ENCODE assay signal across 26 cellular contexts in genomic region chr11:592918-593317, GRCh38. TPM values are rescaled to one million over a fixed set of nuclear protein-coding genes. Genes with fewer than 3 reads are reported as not detected.
DNase-seq lines count a peak whose midpoint lies in the region; ATAC-seq, FAIRE-seq and TF ChIP-seq lines count a peak whose summit lies in the region.
"Had no signal": no experiment of that assay in that cellular context is flagged by ENCODE, and none has a peak within 500 bp of the region (broad histone marks: within the 10 kb centered on the region; RNA-seq: fewer than 3 reads in every experiment).

No MANE protein-coding gene starts in this region.

- H2BK12ac ChIP-seq in H9 (ENCODE audit: insufficient read length, low read depth, low read length), result no peak overlapping the region

- H3K79me1 ChIP-seq in H9 (ENCODE audit: insufficient read depth, low read depth, low read length, poor library complexity, severe bottlenecking), result peaks cover 3% of the 10 kb centered on the region

- H3K4me1 ChIP-seq in CD8-positive, alpha-beta T cell (ENCODE audit: insufficient read depth, low read length), result peaks cover 9% of the 10 kb centered on the region
- H3K4me1 ChIP-seq in H9 (ENCODE audit: insufficient read depth, low read length), result no peaks in the 10 kb centered on the region
- H3K4me1 ChIP-seq: BE2C had no signal

- no CpG with 5 or more reads among the region's 10 CpGs for WGBS in H9 (ENCODE audit: extremely low coverage, insufficient read length, low lambda C conversion rate)

- no peak overlapping the region for H2AK5ac ChIP-seq in H9 (ENCODE audit: insufficient read length, low read length)

- H3K27me3 Mint-ChIP-seq in activated naive CD4-positive, alpha-beta T cell treated with anti-CD3 and anti-CD28 coated beads, Interleukin-2, amount 10 ng/mL, durations not matched to agents 7 days and 5 days, result no peaks in the 10 kb centered on the region
- H3K27me3 Mint-ChIP-seq in activated naive CD4-positive, alpha-beta T cell treated with anti-CD3 and anti-CD28 coated beads for 36 hours (ENCODE audit: low read depth), result no peaks in the 10 kb centered on the region
- no peaks in the 10 kb centered on the region for H3K27me3 Mint-ChIP-seq in CD8-positive, alpha-beta T cell (ENCODE audit: low read depth)
- H3K27me3 Mint-ChIP-seq in T-helper 17 cell (no peaks in the 10 kb centered on the region), neural crest cell (ENCODE audit: low read depth) (no peaks in the 10 kb centered on the region), H9 (ENCODE audit: low read depth) (0 out of 2 replicates have a peak, but pooled peaks cover 2% of the 10 kb centered on the region)
- H3K27me3 Mint-ChIP-seq: CD4-positive, alpha-beta T cell had no signal

- no peak overlapping the region for H4K5ac ChIP-seq in H9 (ENCODE audit: insufficient read length, low read depth, low read length)

- no peak overlapping the region for H2BK120ac ChIP-seq in H9 (ENCODE audit: low read depth, low read length, poor library complexity, severe bottlenecking)

- ATAC-seq in CD8-positive, alpha-beta T cell, result no peak
- no peak for ATAC-seq in T-helper 17 cell
- ATAC-seq: A549, GM23338 had no signal

- H3K23ac ChIP-seq in H9 (ENCODE audit: insufficient read length, low read depth, low read length), result no peak overlapping the region

- H3K27ac ChIP-seq in CD8-positive, alpha-beta T cell (ENCODE audit: low read depth, low read length), result no peak overlapping the region
- H3K27ac ChIP-seq in H9 (ENCODE audit: insufficient read length, low read depth, low read length), result no peak overlapping the region
- H3K27ac ChIP-seq: A549; BLaER1 treated with 17β-estradiol and CSF1 and Interleukin-3, amounts not matched to agents 10 nM and 100 nM had no signal

- peak overlapping the region; percentile 42 for H3K27ac Mint-ChIP-seq in activated naive CD4-positive, alpha-beta T cell treated with anti-CD3 and anti-CD28 coated beads, Interleukin-2, amount 10 ng/mL, durations not matched to agents 7 days and 5 days
- no peak overlapping the region for H3K27ac Mint-ChIP-seq in activated naive CD4-positive, alpha-beta T cell treated with anti-CD3 and anti-CD28 coated beads for 36 hours
- H3K27ac Mint-ChIP-seq in CD8-positive, alpha-beta T cell, result peak overlapping the region; percentile 22
- H3K27ac Mint-ChIP-seq in T-helper 17 cell (peak overlapping the region; percentile 43), neural crest cell (ENCODE audit: unreplicated experiment) (peak overlapping the region; percentile 4), H9 (0 out of 7 replicates have a peak overlapping the region, but pooled peaks of 1 of the 3 experiments have one; percentile 28)
- H3K27ac Mint-ChIP-seq: CD4-positive, alpha-beta T cell; GM23338 had no signal

- H4K20me1 ChIP-seq in H9 (ENCODE audit: control insufficient read depth, insufficient read depth, insufficient read length), result no peaks in the 10 kb centered on the region

- H3K27me3 ChIP-seq in CD8-positive, alpha-beta T cell (ENCODE audit: insufficient read depth, low read length), result no peaks in the 10 kb centered on the region
- no peaks in the 10 kb centered on the region for H3K27me3 ChIP-seq in H9 (ENCODE audit: insufficient read depth, low read length)
- H3K27me3 ChIP-seq: BE2C; BLaER1 treated with 17β-estradiol and CSF1 and Interleukin-3, amounts not matched to agents 10 nM and 100 nM had no signal

- no peak overlapping the region for H3T11ph ChIP-seq in H9 (ENCODE audit: low read length)

- POLR2A ChIA-PET in CD8-positive, alpha-beta T cell (lab: Charles Lee), result no interaction called here

- CTCF ChIA-PET in activated naive CD4-positive, alpha-beta T cell treated with anti-CD3 and anti-CD28 coated beads, Interleukin-2, amount 10 ng/mL, durations not matched to agents 7 days and 5 days (lab: Charles Lee), result no interaction called here
- CTCF ChIA-PET in activated naive CD4-positive, alpha-beta T cell treated with anti-CD3 and anti-CD28 coated beads for 36 hours (lab: Charles Lee), result no interaction called here
- CTCF ChIA-PET in CD8-positive, alpha-beta T cell (lab: Charles Lee), result no interaction called here

- H3K9me3 Mint-ChIP-seq in activated naive CD4-positive, alpha-beta T cell treated with anti-CD3 and anti-CD28 coated beads, Interleukin-2, amount 10 ng/mL, durations not matched to agents 7 days and 5 days, result no peaks in the 10 kb centered on the region
- no peaks in the 10 kb centered on the region for H3K9me3 Mint-ChIP-seq in activated naive CD4-positive, alpha-beta T cell treated with anti-CD3 and anti-CD28 coated beads for 36 hours
- H3K9me3 Mint-ChIP-seq in CD8-positive, alpha-beta T cell, result no peaks in the 10 kb centered on the region
- H3K9me3 Mint-ChIP-seq in neural crest cell (no peaks in the 10 kb centered on the region), H9 (no peaks in the 10 kb centered on the region; a peak in 1 of 5 replicates)
- H3K9me3 Mint-ChIP-seq: CD14-positive monocyte; CD4-positive, alpha-beta T cell; GM23338 had no signal

- no peak overlapping the region for H3K4me3 Mint-ChIP-seq in activated naive CD4-positive, alpha-beta T cell treated with anti-CD3 and anti-CD28 coated beads, Interleukin-2, amount 10 ng/mL, durations not matched to agents 7 days and 5 days
- no peak overlapping the region for H3K4me3 Mint-ChIP-seq in activated naive CD4-positive, alpha-beta T cell treated with anti-CD3 and anti-CD28 coated beads for 36 hours
- H3K4me3 Mint-ChIP-seq in CD8-positive, alpha-beta T cell, result no peak overlapping the region
- H3K4me3 Mint-ChIP-seq in T-helper 17 cell (no peak overlapping the region), neural crest cell (no peak overlapping the region), H9 (no peak overlapping the region; a peak in 1 of 5 replicates)
- H3K4me3 Mint-ChIP-seq: CD14-positive monocyte; CD4-positive, alpha-beta T cell; GM23338 had no signal

- no peak overlapping the region for H3K4ac ChIP-seq in H9 (ENCODE audit: low read depth, low read length)

- H2BK15ac ChIP-seq in H9 (ENCODE audit: low read depth, low read length), result no peak overlapping the region

- no peak overlapping the region for H3K4me3 ChIP-seq in CD8-positive, alpha-beta T cell (ENCODE audit: low read depth, low read length)
- H3K4me3 ChIP-seq: A549; BLaER1 treated with 17β-estradiol and CSF1 and Interleukin-3, amounts not matched to agents 10 nM and 100 nM; GM23338 had no signal

- H3K23me2 ChIP-seq in H9 (ENCODE audit: insufficient read length, low read depth, low read length, poor library complexity, severe bottlenecking), result no peaks in the 10 kb centered on the region

- no peak for FAIRE-seq in urothelium cell line (lab: Jason Lieb, UNC)
- FAIRE-seq: A549, GM18507 had no signal

- H3K36me3 ChIP-seq in CD8-positive, alpha-beta T cell (ENCODE audit: insufficient read depth, low read length), result peaks cover 63% of the 10 kb centered on the region

- H3K14ac ChIP-seq in H9 (ENCODE audit: insufficient read depth, low read length), result no peak overlapping the region

- no peak overlapping the region for H3K4me2 ChIP-seq in H9 (ENCODE audit: insufficient read depth, insufficient read length, low read length)
- H3K4me2 ChIP-seq: A549; BLaER1 treated with 17β-estradiol and CSF1 and Interleukin-3, amounts not matched to agents 10 nM and 100 nM; GM23338 had no signal

- no peak overlapping the region for H3K56ac ChIP-seq in H9 (ENCODE audit: insufficient read length, low read depth, low read length)

- no peak for DNase-seq in activated naive CD4-positive, alpha-beta T cell treated with anti-CD3 and anti-CD28 coated beads, Interleukin-2, amount 10 ng/mL, durations not matched to agents 7 days and 5 days
- DNase-seq in activated naive CD4-positive, alpha-beta T cell treated with anti-CD3 and anti-CD28 coated beads for 36 hours, result no peak
- DNase-seq in CD8-positive, alpha-beta T cell, result no peak
- no peak for DNase-seq in T-helper 17 cell
- no peak for DNase-seq in neural crest cell (ENCODE audit: low read depth, low spot score)
- no peak for DNase-seq in urothelium cell line (ENCODE audit: low spot score)
- DNase-seq in H9, result no peak
- DNase-seq: 8988T; ACHN; AML-193; BE2C; Calu3; CD4-positive, alpha-beta T cell; COR-L47; DMS53; DMS79 treated with DMSO at 0.1 percent for 48 hours; GF-D8; HCEC 1CT had no signal

- H3K79me2 ChIP-seq in H9 (ENCODE audit: insufficient read depth, low read length), result no peaks in the 10 kb centered on the region; the same call in 1 of the 2 replicates

- H2BK5ac ChIP-seq in H9 (ENCODE audit: insufficient read length, low read length), result no peak overlapping the region

- no peak overlapping the region for H3K18ac ChIP-seq in H9 (ENCODE audit: insufficient read length, low read depth, low read length)

- intact Hi-C loops in activated naive CD4-positive, alpha-beta T cell treated with anti-CD3 and anti-CD28 coated beads for 36 hours (cut with micrococcal nuclease), result no loop called here
- intact Hi-C loops in CD8-positive, alpha-beta T cell (cut with DNase I, micrococcal nuclease), result no loop called here

- H2BK20ac ChIP-seq in H9 (ENCODE audit: low read depth, low read length, poor library complexity, severe bottlenecking), result no peak overlapping the region

- no peak overlapping the region for H2AFZ ChIP-seq in H9 (ENCODE audit: low read length)
- H2AFZ ChIP-seq: GM23338 had no signal

- H3K9ac ChIP-seq in H9 (ENCODE audit: extremely low read depth, insufficient read length, low read length), result no peak overlapping the region
- H3K9ac ChIP-seq: BLaER1 treated with 17β-estradiol and CSF1 and Interleukin-3, amounts not matched to agents 10 nM and 100 nM had no signal

- H3K4me1 Mint-ChIP-seq in activated naive CD4-positive, alpha-beta T cell treated with anti-CD3 and anti-CD28 coated beads, Interleukin-2, amount 10 ng/mL, durations not matched to agents 7 days and 5 days, result peaks cover 25% of the 10 kb centered on the region
- H3K4me1 Mint-ChIP-seq in activated naive CD4-positive, alpha-beta T cell treated with anti-CD3 and anti-CD28 coated beads for 36 hours (ENCODE audit: low read depth), result peaks cover 7% of the 10 kb centered on the region
- peaks cover 18% of the 10 kb centered on the region for H3K4me1 Mint-ChIP-seq in CD8-positive, alpha-beta T cell (ENCODE audit: low read depth)
- peaks cover 19% of the 10 kb centered on the region for H3K4me1 Mint-ChIP-seq in T-helper 17 cell
- no peaks in the 10 kb centered on the region for H3K4me1 Mint-ChIP-seq in neural crest cell
- no peaks in the 10 kb centered on the region for H3K4me1 Mint-ChIP-seq in H9
- H3K4me1 Mint-ChIP-seq: GM23338 had no signal

- no peaks in the 10 kb centered on the region for H3K9me3 ChIP-seq in CD8-positive, alpha-beta T cell (ENCODE audit: low read length)
- no peaks in the 10 kb centered on the region for H3K9me3 ChIP-seq in T-helper 17 cell (ENCODE audit: control insufficient read depth, low read length, poor library complexity, severe bottlenecking)
- H3K9me3 ChIP-seq in H9 (ENCODE audit: control insufficient read depth, low read depth, low read length), result no peaks in the 10 kb centered on the region
- H3K9me3 ChIP-seq: A549; BE2C; BLaER1 treated with 17β-estradiol and CSF1 and Interleukin-3, amounts not matched to agents 10 nM and 100 nM had no signal

- peaks cover 70% of the 10 kb centered on the region for H3K36me3 Mint-ChIP-seq in activated naive CD4-positive, alpha-beta T cell treated with anti-CD3 and anti-CD28 coated beads, Interleukin-2, amount 10 ng/mL, durations not matched to agents 7 days and 5 days
- H3K36me3 Mint-ChIP-seq in activated naive CD4-positive, alpha-beta T cell treated with anti-CD3 and anti-CD28 coated beads for 36 hours (ENCODE audit: low read depth), result peaks cover 47% of the 10 kb centered on the region
- peaks cover 85% of the 10 kb centered on the region for H3K36me3 Mint-ChIP-seq in CD8-positive, alpha-beta T cell
- peaks cover 7% of the 10 kb centered on the region for H3K36me3 Mint-ChIP-seq in T-helper 17 cell (ENCODE audit: low read depth)
- peaks cover 13% of the 10 kb centered on the region for H3K36me3 Mint-ChIP-seq in neural crest cell (ENCODE audit: low read depth)
- peaks cover 60 to 88% (median 88%) of the 10 kb centered on the region in 3 experiments for H3K36me3 Mint-ChIP-seq in H9 (ENCODE audit: insufficient read depth in 1 of 3, low read depth in 3 of 3)

- H4K8ac ChIP-seq in H9 (replicated peaks; ENCODE audit: insufficient read length, low read depth, low read length), result no peak overlapping the region

- no peak overlapping the region for H4K91ac ChIP-seq in H9 (ENCODE audit: insufficient read length, low read depth, low read length)

- no peak for TF ChIP-seq CTCF in CD8-positive, alpha-beta T cell (IDR thresholded peaks at IDR 0.05)
- no peak for TF ChIP-seq CTCF in neural crest cell (conservative IDR thresholded peaks at IDR 0.05)
- no peak for TF ChIP-seq CTCF in H9 (conservative IDR thresholded peaks at IDR 0.05)

RNA-seq across cellular contexts. Expression of gene PHRF1, which starts 16.6 kb away (rescaled TPM):
- total RNA-seq in activated naive CD4-positive, alpha-beta T cell treated with anti-CD3 and anti-CD28 coated beads for 36 hours, result 10 to 100 TPM; 25.6 to 26.1 TPM
- 10 to 100 TPM; 43.2 to 44.9 TPM for total RNA-seq in CD8-positive, alpha-beta T cell
- total RNA-seq in T-helper 17 cell, result 10 to 100 TPM; 36.7 to 44.8 TPM
- 52.3 TPM in 2 replicates for total RNA-seq in neural crest cell
- 48.9 and 50.6 TPM in 2 replicates for total RNA-seq in H9 (2021)

RNA-seq across cellular contexts. Expression of gene IRF7, which starts 22.8 kb away (rescaled TPM):
- 10 to 100 TPM; 83.2 to 92.7 TPM for total RNA-seq in activated naive CD4-positive, alpha-beta T cell treated with anti-CD3 and anti-CD28 coated beads for 36 hours
- 100 to 1,000 TPM; 102 to 106 TPM for total RNA-seq in CD8-positive, alpha-beta T cell
- 10 to 100 TPM; 40.3 to 44.0 TPM for total RNA-seq in T-helper 17 cell
- 10.2 and 11.4 TPM in 2 replicates for total RNA-seq in neural crest cell
- 9.7 and 9.8 TPM in 2 replicates for total RNA-seq in H9 (2021)

RNA-seq across cellular contexts. Expression of gene CDHR5, which starts 31.8 kb away (rescaled TPM):
- total RNA-seq in activated naive CD4-positive, alpha-beta T cell treated with anti-CD3 and anti-CD28 coated beads for 36 hours, result not detected
- total RNA-seq in CD8-positive, alpha-beta T cell, result not detected
- not detected for total RNA-seq in T-helper 17 cell
- not detected in 2 replicates for total RNA-seq in neural crest cell
- 0.46 TPM in 1 of 2 replicates, not detected in the other for total RNA-seq in H9 (2021)
- total RNA-seq: CD4-positive, alpha-beta T cell; Daoy; G401; GM23338; H4 had no signal

RNA-seq across cellular contexts. Expression of gene RASSF7, which starts 32.1 kb away (rescaled TPM):
- 1 to 10 TPM; 8.3 to 9.9 TPM for total RNA-seq in activated naive CD4-positive, alpha-beta T cell treated with anti-CD3 and anti-CD28 coated beads for 36 hours
- total RNA-seq in CD8-positive, alpha-beta T cell, result 10 to 100 TPM; 11.8 to 15.3 TPM
- 10 to 100 TPM; 24.6 to 29.4 TPM for total RNA-seq in T-helper 17 cell
- 7.3 and 7.4 TPM in 2 replicates for total RNA-seq in neural crest cell
- total RNA-seq in H9 (2021), result 26.3 and 30.0 TPM in 2 replicates

RNA-seq across cellular contexts. Expression of gene LMNTD2, which starts 32.4 kb away (rescaled TPM):
- 1 to 10 TPM; 4.5 to 5.2 TPM for total RNA-seq in activated naive CD4-positive, alpha-beta T cell treated with anti-CD3 and anti-CD28 coated beads for 36 hours
- total RNA-seq in CD8-positive, alpha-beta T cell, result 1 to 10 TPM; 4.2 to 5.6 TPM
- total RNA-seq in T-helper 17 cell (1 to 10 TPM; 3.8 to 6.0 TPM), neural crest cell (1.8 and 2.2 TPM in 2 replicates), H9 (2021) (4.2 and 4.7 TPM in 2 replicates)
